1 cellular context compared by ENCODE assay signal in the genomic region with DNA sequence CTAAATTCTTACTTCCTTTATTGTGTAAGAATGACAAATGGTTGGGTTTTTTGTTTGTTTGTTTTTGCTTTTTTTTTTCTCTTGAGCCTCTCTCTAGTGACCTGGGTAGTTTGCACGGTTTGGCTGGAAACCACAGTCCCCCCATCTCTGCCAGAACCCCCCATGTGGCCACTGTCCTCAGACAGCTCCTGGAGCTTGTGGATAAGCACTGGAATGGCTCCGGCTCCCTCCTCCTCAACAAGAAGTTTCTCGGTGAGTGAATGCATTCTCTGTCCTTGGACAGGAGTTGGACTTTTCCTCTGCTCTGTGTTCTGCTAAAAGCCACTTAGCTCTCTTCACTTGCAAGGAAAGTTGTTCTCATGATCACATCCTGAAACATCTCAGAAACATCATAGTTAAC.
A peak's percentile ranks its signal among the peaks of the same experiment; 100 is the strongest.
TF ChIP-seq lines count a peak whose summit lies in the region.

No MANE protein-coding gene starts in this region.

TF ChIP-seq in IMR-90, 13 proteins besides CTCF, POLR2A, EP300 and RAD21:
- TF ChIP-seq RFX5 (IDR thresholded peaks at IDR 0.05; ENCODE audit: low read depth, low read length) (no peak), CEBPB (IDR thresholded peaks at IDR 0.05; ENCODE audit: low read depth, low read length) (0 out of 2 replicates have a peak, but pooled peaks have one; percentile 4)
TF ChIP-seq in IMR-90: peak in this region for 1.
